Comparison of ENCODE assay signal across 28 cellular contexts in the genomic region with DNA sequence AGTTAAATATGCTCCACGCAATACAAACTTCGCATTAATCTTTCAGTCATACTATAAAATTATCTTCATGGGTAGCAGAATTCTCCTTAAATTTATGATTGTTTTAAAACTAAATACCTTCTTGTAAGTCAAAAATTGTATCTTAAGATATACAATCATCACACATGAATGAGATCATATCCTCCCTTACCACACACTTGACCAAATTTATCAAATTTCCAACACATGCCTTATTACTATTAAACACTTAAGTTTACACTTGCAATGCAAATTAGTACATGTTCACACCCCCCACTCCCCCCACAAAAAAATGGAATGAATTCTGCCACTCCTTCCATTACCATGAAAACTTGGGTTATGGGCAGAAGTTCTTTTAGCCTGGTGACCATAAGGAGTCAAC. TPM values are rescaled to one million over a fixed set of nuclear protein-coding genes. Genes with fewer than 3 reads are reported as not detected.
A peak's percentile ranks its signal among the peaks of the same experiment; 100 is the strongest.
DNase-seq lines count a peak whose midpoint lies in the region; ATAC-seq, FAIRE-seq and TF ChIP-seq lines count a peak whose summit lies in the region.
"Had no signal": no experiment of that assay in that cellular context is flagged by ENCODE, and none has a peak within 500 bp of the region (broad histone marks: within the 10 kb centered on the region; RNA-seq: fewer than 3 reads in every experiment).

No MANE protein-coding gene starts in this region.

- peaks cover 86% of the 10 kb centered on the region for H3K4me1 ChIP-seq in CD4-positive, CD25-positive, alpha-beta regulatory T cell (ENCODE audit: control insufficient read depth, insufficient read depth, low read length, poor library complexity, severe bottlenecking)
- H3K4me1 ChIP-seq in CD8-positive, alpha-beta T cell (ENCODE audit: insufficient read depth, low read length), result peaks cover 67% of the 10 kb centered on the region
- H3K4me1 ChIP-seq in mesenchymal stem cell (ENCODE audit: control insufficient read depth, insufficient read depth, low read depth, low read length), result peaks cover 2% of the 10 kb centered on the region

- no peak for TF ChIP-seq CTCF in CD8-positive, alpha-beta T cell (IDR thresholded peaks at IDR 0.05)
- no peak for TF ChIP-seq CTCF in activated CD8-positive, alpha-beta T cell treated with anti-CD3 and anti-CD28 coated beads for 36 hours (IDR thresholded peaks at IDR 0.05)

- no peak overlapping the region for H3K18ac ChIP-seq in mesenchymal stem cell (ENCODE audit: low read depth in 1 of 2, low read length in 2 of 2)

- no peak overlapping the region for H2BK12ac ChIP-seq in mesenchymal stem cell (ENCODE audit: low read length in 2 of 2)

- no peaks in the 10 kb centered on the region for H3K27me3 ChIP-seq in CD4-positive, CD25-positive, alpha-beta regulatory T cell (ENCODE audit: control insufficient read depth, insufficient read depth, low read length)
- H3K27me3 ChIP-seq in CD8-positive, alpha-beta T cell (ENCODE audit: insufficient read depth, low read length), result no peaks in the 10 kb centered on the region
- H3K27me3 ChIP-seq in mesenchymal stem cell (ENCODE audit: control insufficient read depth in 1 of 2, insufficient read depth in 1 of 2, low read length in 2 of 2), result no peaks in the 10 kb centered on the region
- H3K27me3 ChIP-seq: esophagus squamous epithelium, gastroesophageal sphincter, neural progenitor cell had no signal

- WGBS in mesenchymal stem cell, result no CpG with 5 or more reads among the region's 2 CpGs

- no peaks in the 10 kb centered on the region for H3K9me3 ChIP-seq in CD4-positive, CD25-positive, alpha-beta regulatory T cell (ENCODE audit: control insufficient read depth in 2 of 2, low read length in 2 of 2)
- H3K9me3 ChIP-seq in CD8-positive, alpha-beta T cell (ENCODE audit: low read length), result no peaks in the 10 kb centered on the region
- H3K9me3 ChIP-seq in mesenchymal stem cell (ENCODE audit: control insufficient read depth, low read length), result no peaks in the 10 kb centered on the region
- H3K9me3 ChIP-seq: esophagus squamous epithelium, gastroesophageal sphincter, mucosa of descending colon had no signal

- FAIRE-seq in frontal cortex (lab: Jason Lieb, UNC), result no peak
- FAIRE-seq: GM18507, islet of Langerhans had no signal

- H3K4me2 ChIP-seq in mesenchymal stem cell (ENCODE audit: low read length, poor library complexity, severe bottlenecking), result no peak overlapping the region

- H3K36me3 Mint-ChIP-seq in CD4-positive, CD25-positive, alpha-beta regulatory T cell, result peaks cover 10% of the 10 kb centered on the region
- peaks cover 27% of the 10 kb centered on the region for H3K36me3 Mint-ChIP-seq in CD8-positive, alpha-beta T cell
- peaks cover 43% of the 10 kb centered on the region for H3K36me3 Mint-ChIP-seq in activated CD8-positive, alpha-beta T cell treated with anti-CD3 and anti-CD28 coated beads for 36 hours (ENCODE audit: low read depth)

- intact Hi-C loops in CD8-positive, alpha-beta T cell (cut with DNase I, micrococcal nuclease), result loop anchor here in 1 of 2 experiments (5.0 kb wide), 1 partner anchor 36 kb away; no protein-coding TSS in a partner anchor
- intact Hi-C loops in activated CD8-positive, alpha-beta T cell treated with anti-CD3 and anti-CD28 coated beads for 36 hours (cut with micrococcal nuclease), result no loop called here

- no peak for ATAC-seq in CD4-positive, CD25-positive, alpha-beta regulatory T cell (ENCODE audit: low read depth in 2 of 2)
- peak; percentile 40 for ATAC-seq in CD8-positive, alpha-beta T cell
- peak; percentile 43 for ATAC-seq in activated CD8-positive, alpha-beta T cell treated with anti-CD3 and anti-CD28 coated beads for 36 hours
- no peak for ATAC-seq in GM21360 (IDR thresholded peaks at IDR 0.05; ENCODE audit: unreplicated experiment)
- ATAC-seq in HG03095 (IDR thresholded peaks at IDR 0.05; ENCODE audit: unreplicated experiment), result no peak
- ATAC-seq: gastroesophageal sphincter, mucosa of descending colon, Panc1 had no signal

- peak overlapping the region; percentile 68 for H3K4me3 ChIP-seq in CD4-positive, CD25-positive, alpha-beta regulatory T cell (ENCODE audit: low read depth, low read length)
- H3K4me3 ChIP-seq in CD8-positive, alpha-beta T cell (ENCODE audit: low read depth, low read length), result no peak overlapping the region
- H3K4me3 ChIP-seq in mesenchymal stem cell (ENCODE audit: insufficient read depth in 1 of 2, low read depth in 1 of 2, low read length in 2 of 2), result no peak overlapping the region
- H3K4me3 ChIP-seq: esophagus squamous epithelium, gastroesophageal sphincter, mucosa of descending colon, neural progenitor cell had no signal

- peaks cover 6% of the 10 kb centered on the region for H3K27me3 Mint-ChIP-seq in CD4-positive, CD25-positive, alpha-beta regulatory T cell
- no peaks in the 10 kb centered on the region for H3K27me3 Mint-ChIP-seq in CD8-positive, alpha-beta T cell (ENCODE audit: low read depth)
- H3K27me3 Mint-ChIP-seq in activated CD8-positive, alpha-beta T cell treated with anti-CD3 and anti-CD28 coated beads for 36 hours, result no peaks in the 10 kb centered on the region

- H3K4ac ChIP-seq in mesenchymal stem cell (ENCODE audit: low read depth in 1 of 2, low read length in 2 of 2), result no peak overlapping the region

- CTCF ChIA-PET in CD8-positive, alpha-beta T cell (lab: Charles Lee), result no interaction called here
- CTCF ChIA-PET in activated CD8-positive, alpha-beta T cell treated with anti-CD3 and anti-CD28 coated beads for 36 hours (lab: Charles Lee), result interaction anchor here (1.1 kb wide), 2 partner anchors 32 to 123 kb away, joined by 3 to 4 read pairs; no protein-coding TSS in a partner anchor

- peaks cover 13% of the 10 kb centered on the region for H3K36me3 ChIP-seq in CD4-positive, CD25-positive, alpha-beta regulatory T cell (ENCODE audit: control insufficient read depth, insufficient read depth, low read length)
- H3K36me3 ChIP-seq in CD8-positive, alpha-beta T cell (ENCODE audit: insufficient read depth, low read length), result no peaks in the 10 kb centered on the region
- peaks cover 2 to 12% of the 10 kb centered on the region in 2 experiments for H3K36me3 ChIP-seq in mesenchymal stem cell (ENCODE audit: control insufficient read depth in 1 of 2, insufficient read depth in 2 of 2, low read depth in 1 of 2, low read length in 2 of 2)
- H3K36me3 ChIP-seq: gastroesophageal sphincter, neural progenitor cell had no signal

- H2BK5ac ChIP-seq in mesenchymal stem cell (ENCODE audit: low read depth, low read length, poor library complexity, severe bottlenecking), result no peak overlapping the region

- POLR2A ChIA-PET in CD8-positive, alpha-beta T cell (lab: Charles Lee), result interaction anchor here (1.2 kb wide), 1 partner anchor 14 kb away, joined by 3 read pairs; the partner anchor contains the start of gene RANBP9
- POLR2A ChIA-PET in activated CD8-positive, alpha-beta T cell treated with anti-CD3 and anti-CD28 coated beads for 36 hours (lab: Charles Lee), result no interaction called here

- no peak overlapping the region for H4K91ac ChIP-seq in mesenchymal stem cell (ENCODE audit: low read length)

- H3K27ac ChIP-seq in CD4-positive, CD25-positive, alpha-beta regulatory T cell (ENCODE audit: insufficient read depth, low read length, poor library complexity, severe bottlenecking), result peak overlapping the region; percentile 85
- H3K27ac ChIP-seq in CD8-positive, alpha-beta T cell (ENCODE audit: low read depth, low read length), result no peak overlapping the region
- no peak overlapping the region for H3K27ac ChIP-seq in mesenchymal stem cell (ENCODE audit: low read length, poor library complexity, severe bottlenecking)
- H3K27ac ChIP-seq: esophagus squamous epithelium, gastroesophageal sphincter, neural progenitor cell had no signal

- no peak overlapping the region for H2BK120ac ChIP-seq in mesenchymal stem cell (ENCODE audit: low read depth, low read length)

- H3K23ac ChIP-seq in mesenchymal stem cell (ENCODE audit: low read length in 2 of 2), result no peak overlapping the region

- no peak overlapping the region for H4K8ac ChIP-seq in mesenchymal stem cell (ENCODE audit: low read length)

- peak overlapping the region; percentile 74 for H3K9ac ChIP-seq in mesenchymal stem cell (ENCODE audit: low read length)
- H3K9ac ChIP-seq: neural progenitor cell had no signal

- peaks cover 0 to 1% (median 0%) of the 10 kb centered on the region in 7 donors for H3K9me3 Mint-ChIP-seq in CD4-positive, CD25-positive, alpha-beta regulatory T cell
- H3K9me3 Mint-ChIP-seq in CD8-positive, alpha-beta T cell, result no peaks in the 10 kb centered on the region
- no peaks in the 10 kb centered on the region for H3K9me3 Mint-ChIP-seq in activated CD8-positive, alpha-beta T cell treated with anti-CD3 and anti-CD28 coated beads for 36 hours
- H3K9me3 Mint-ChIP-seq: endodermal cell had no signal

- no peak overlapping the region for H2AFZ ChIP-seq in mesenchymal stem cell (ENCODE audit: low read depth, low read length)
- H2AFZ ChIP-seq: neural progenitor cell had no signal

- H2BK15ac ChIP-seq in mesenchymal stem cell (ENCODE audit: low read depth, poor library complexity, severe bottlenecking), result no peak overlapping the region

- H3K79me1 ChIP-seq in mesenchymal stem cell (replicated peaks; ENCODE audit: low read length, poor library complexity, severe bottlenecking), result peaks cover 11% of the 10 kb centered on the region

- peak overlapping the region in 2 of 3 donors; percentile 22 to 83 for H3K27ac Mint-ChIP-seq in CD4-positive, CD25-positive, alpha-beta regulatory T cell
- peak overlapping the region; percentile 82 for H3K27ac Mint-ChIP-seq in CD8-positive, alpha-beta T cell
- peak overlapping the region; percentile 89 for H3K27ac Mint-ChIP-seq in activated CD8-positive, alpha-beta T cell treated with anti-CD3 and anti-CD28 coated beads for 36 hours
- H3K27ac Mint-ChIP-seq: endodermal cell, neural progenitor cell had no signal

- no peak for DNase-seq in CD4-positive, CD25-positive, alpha-beta regulatory T cell
- no peak for DNase-seq in CD8-positive, alpha-beta T cell
- no peak for DNase-seq in activated CD8-positive, alpha-beta T cell treated with anti-CD3 and anti-CD28 coated beads for 36 hours
- DNase-seq in mesenchymal stem cell, result no peak
- DNase-seq in frontal cortex (ENCODE audit: low spot score in 2 of 2), result no peak
- DNase-seq: activated effector memory CD4-positive, alpha-beta T cell treated with Interleukin-2 at 50 U/mL for 16 hours; COR-L47; cortex of kidney; endodermal cell; esophagus squamous epithelium; Kasumi-1; mucosa of descending colon; NCI-H1048; NCI-H1694 treated with DMSO at 0.1 percent for 48 hours; NCI-H2171 treated with DMSO at 0.1 percent for 48 hours; NCI-H524 treated with DMSO at 0.1 percent for 48 hours; NK-92 treated with Interleukin-12 subunit alpha and Interleukin-12 subunit beta, amount 100 ng/mL, for 24 hours; SIG-M5; stimulated activated CD8-positive, alpha-beta memory T cell treated with anti-CD3 and anti-CD28 coated beads, Interleukin-4, amount 100 ng/mL, for 48 hours; T-helper 1 cell; trophoblast cell had no signal

- peaks cover 48 to 89% (median 72%) of the 10 kb centered on the region in 4 donors for H3K4me1 Mint-ChIP-seq in CD4-positive, CD25-positive, alpha-beta regulatory T cell
- peaks cover 78% of the 10 kb centered on the region for H3K4me1 Mint-ChIP-seq in CD8-positive, alpha-beta T cell (ENCODE audit: low read depth)
- peaks cover 70% of the 10 kb centered on the region for H3K4me1 Mint-ChIP-seq in activated CD8-positive, alpha-beta T cell treated with anti-CD3 and anti-CD28 coated beads for 36 hours (ENCODE audit: low read depth)
- H3K4me1 Mint-ChIP-seq: neural progenitor cell had no signal

- no peak overlapping the region for H2AK5ac ChIP-seq in mesenchymal stem cell (ENCODE audit: low read length, severe bottlenecking)

- peak overlapping the region; percentile 19 to 91 (median 58) for H3K4me3 Mint-ChIP-seq in CD4-positive, CD25-positive, alpha-beta regulatory T cell
- H3K4me3 Mint-ChIP-seq in CD8-positive, alpha-beta T cell, result no peak overlapping the region
- no peak overlapping the region for H3K4me3 Mint-ChIP-seq in activated CD8-positive, alpha-beta T cell treated with anti-CD3 and anti-CD28 coated beads for 36 hours
- H3K4me3 Mint-ChIP-seq: endodermal cell, neural progenitor cell had no signal

- H3K14ac ChIP-seq in mesenchymal stem cell (ENCODE audit: low read length in 2 of 2), result no peak overlapping the region

RNA-seq across cellular contexts. Expression of gene RANBP9, which starts 13.8 kb away (rescaled TPM):
- 85.5 TPM for total RNA-seq in CD4-positive, CD25-positive, alpha-beta regulatory T cell
- polyA plus RNA-seq in CD4-positive, CD25-positive, alpha-beta regulatory T cell, result 10 to 100 TPM in 2 of 4 donors, 1 to 10 TPM in 2; 5.6 to 11.1 (median 8.8) TPM
- 10 to 100 TPM; 79.1 to 81.9 TPM for total RNA-seq in CD8-positive, alpha-beta T cell
- total RNA-seq in activated CD8-positive, alpha-beta T cell treated with anti-CD3 and anti-CD28 coated beads for 36 hours, result 10 to 100 TPM; 53.3 to 56.2 TPM
- polyA plus RNA-seq in mesenchymal stem cell (2013, experiment 1 of 2), result 26.2 TPM
- polyA plus RNA-seq in mesenchymal stem cell (2013, experiment 2 of 2), result 27.2 TPM
- total RNA-seq in frontal cortex, result 91.3 TPM

Comparison
In these comparisons a context has a peak if more than half of its experiments do, and no peak if none do; other contexts are left out.
1. ATAC-seq: peak in CD8-positive, alpha-beta T cell (single experiment) and activated CD8-positive, alpha-beta T cell treated with anti-CD3 and anti-CD28 coated beads for 36 hours (single experiment); none in CD4-positive, CD25-positive, alpha-beta regulatory T cell (0 of 2), GM21360 (single experiment) and HG03095 (single experiment).
2. H3K4me3 Mint-ChIP-seq: peak in CD4-positive, CD25-positive, alpha-beta regulatory T cell (4 of 4); none in CD8-positive, alpha-beta T cell (single experiment) and activated CD8-positive, alpha-beta T cell treated with anti-CD3 and anti-CD28 coated beads for 36 hours (single experiment).
3. Peak in every context shown above with its lines, with median percentiles within 50 percentile points of each other: H3K27ac Mint-ChIP-seq.